14 cellular contexts compared by ENCODE assay signal in genomic region chr2:217946071-217946470, GRCh38. TPM values are rescaled to one million over a fixed set of nuclear protein-coding genes. Genes with fewer than 3 reads are reported as not detected.
A peak's percentile ranks its signal among the peaks of the same experiment; 100 is the strongest.
DNase-seq lines count a peak whose midpoint lies in the region; ATAC-seq and TF ChIP-seq lines count a peak whose summit lies in the region.
"Had no signal": no experiment of that assay in that cellular context is flagged by ENCODE, and none has a peak within 500 bp of the region (broad histone marks: within the 10 kb centered on the region; RNA-seq: fewer than 3 reads in every experiment).

No MANE protein-coding gene starts in this region.

- peaks cover 0 to 6% of the 10 kb centered on the region in 2 donors for H3K36me3 Mint-ChIP-seq in CD14-positive monocyte

- H3K4me1 Mint-ChIP-seq in CD14-positive monocyte = peaks cover 30% of the 10 kb centered on the region

- no peaks in the 10 kb centered on the region for H3K9me3 Mint-ChIP-seq in CD14-positive monocyte

- DNase-seq in CD14-positive monocyte (ENCODE audit: low spot score) = peak; percentile 9
- no peak for DNase-seq in esophagus muscularis mucosa (ENCODE audit: extremely low spot score)
- peak; percentile 42 for DNase-seq in osteoblast (ENCODE audit: insufficient read length, low spot score, missing footprints)
- DNase-seq in NCI-H2196 treated with DMSO at 0.1 percent for 48 hours (lab: John Stamatoyannopoulos, UW; ENCODE audit: unreplicated experiment) = no peak
- DNase-seq in foreskin fibroblast = no peak
- DNase-seq: DMS53, KBM-7, NCI-H1048, NCI-H2107, NCI-H748 treated with DMSO at 0.1 percent for 48 hours had no signal

- H3K9ac ChIP-seq in stomach smooth muscle (ENCODE audit: low read length in 2 of 2) = peak overlapping the region in 1 of 2 donors; percentile 49

- no peak for TF ChIP-seq POLR2A in esophagus muscularis mucosa (IDR thresholded peaks at IDR 0.05; ENCODE audit: low read depth)

- H4K20me1 ChIP-seq in osteoblast (ENCODE audit: insufficient read depth, low read length) = peaks cover 68% of the 10 kb centered on the region

- H3K27me3 ChIP-seq in esophagus muscularis mucosa (no peaks in the 10 kb centered on the region), osteoblast (ENCODE audit: insufficient read depth, low read length) (no peaks in the 10 kb centered on the region), stomach smooth muscle (ENCODE audit: control insufficient read depth in 1 of 2, insufficient read depth in 2 of 2, low read length in 2 of 2) (no peaks in the 10 kb centered on the region)

- intact Hi-C loops in CD14-positive monocyte (cut with micrococcal nuclease) (loop anchor here in 1 of 2 donors (5.0 kb wide), 1 partner anchor 39 kb away; no protein-coding TSS in a partner anchor), esophagus muscularis mucosa (cut with DNase I) (no loop called here)

- H3K9me3 ChIP-seq in esophagus muscularis mucosa = no peaks in the 10 kb centered on the region
- H3K9me3 ChIP-seq in osteoblast (ENCODE audit: low read depth, low read length) = no peaks in the 10 kb centered on the region
- no peaks in the 10 kb centered on the region for H3K9me3 ChIP-seq in stomach smooth muscle (ENCODE audit: control insufficient read depth in 2 of 2, low read length in 2 of 2)

- no peak overlapping the region for H3K4me2 ChIP-seq in osteoblast (ENCODE audit: insufficient read depth, low read length)

- peak overlapping the region in 1 of 7 donors; percentile 43 for H3K27ac Mint-ChIP-seq in CD14-positive monocyte

- H2AFZ ChIP-seq in osteoblast (ENCODE audit: low read length) = no peak overlapping the region

- no peak overlapping the region for H3K4me3 ChIP-seq in esophagus muscularis mucosa
- no peak overlapping the region for H3K4me3 ChIP-seq in osteoblast (ENCODE audit: insufficient read depth, low read length)
- no peak overlapping the region for H3K4me3 ChIP-seq in stomach smooth muscle (ENCODE audit: low read length in 2 of 2)
- H3K4me3 ChIP-seq in foreskin fibroblast (ENCODE audit: low read depth in 1 of 2, low read length in 2 of 2) = no peak overlapping the region

- 79% methylated on average over 6 of the region's 6 CpGs for WGBS in esophagus muscularis mucosa

- H3K27ac ChIP-seq in esophagus muscularis mucosa (replicated peaks in 1 of 4) (peak overlapping the region; percentile 89 to 98 (median 97)), osteoblast (ENCODE audit: low read depth, low read length) (no peak overlapping the region), stomach smooth muscle (ENCODE audit: low read length) (peak overlapping the region; percentile 62)
- H3K27ac ChIP-seq: HL-60 had no signal

- no peaks in the 10 kb centered on the region for H3K36me3 ChIP-seq in esophagus muscularis mucosa
- no peaks in the 10 kb centered on the region for H3K36me3 ChIP-seq in osteoblast (ENCODE audit: insufficient read depth, low read length)
- H3K36me3 ChIP-seq in stomach smooth muscle (ENCODE audit: control insufficient read depth in 2 of 2, insufficient read depth in 2 of 2, low read length in 2 of 2) = no peaks in the 10 kb centered on the region

- no peak for TF ChIP-seq EP300 in esophagus muscularis mucosa (IDR thresholded peaks at IDR 0.05)

- no peak overlapping the region for H3K4me3 Mint-ChIP-seq in CD14-positive monocyte

- peaks cover 32% of the 10 kb centered on the region for H3K79me2 ChIP-seq in osteoblast (ENCODE audit: insufficient read depth, low read length)

- ATAC-seq in GM21619 (IDR thresholded peaks at IDR 0.05; ENCODE audit: unreplicated experiment) (no peak), HG02840 (IDR thresholded peaks at IDR 0.05; ENCODE audit: low FRiP score, unreplicated experiment) (no peak)

- peaks cover 49 to 97% (median 94%) of the 10 kb centered on the region in 4 donors for H3K4me1 ChIP-seq in esophagus muscularis mucosa
- H3K4me1 ChIP-seq in osteoblast (ENCODE audit: insufficient read depth, low read length) = peaks cover 35% of the 10 kb centered on the region
- peaks cover 84% of the 10 kb centered on the region for H3K4me1 ChIP-seq in stomach smooth muscle (ENCODE audit: control insufficient read depth, insufficient read depth, low read length)

- TF ChIP-seq CTCF in CD14-positive monocyte (IDR thresholded peaks at IDR 0.05) (no peak), esophagus muscularis mucosa (IDR thresholded peaks at IDR 0.05) (no peak), osteoblast (IDR thresholded peaks at IDR 0.05; ENCODE audit: extremely low read depth, low read depth, low read length) (no peak), foreskin fibroblast (IDR thresholded peaks at IDR 0.05; ENCODE audit: low read depth, low read length) (no peak)

- peaks cover 1 to 10% (median 6%) of the 10 kb centered on the region in 3 donors for H3K27me3 Mint-ChIP-seq in CD14-positive monocyte (ENCODE audit: low read depth in 3 of 3)

RNA-seq across cellular contexts. Expression of gene TNS1, which starts 56.7 kb away (rescaled TPM):
- polyA plus RNA-seq in CD14-positive monocyte = 1 to 10 TPM in 1 of 2 donors, under 1 TPM in 1; 0.26 to 1.6 TPM
- 1,000 to 10,000 TPM; 1,001 to 2,170 (median 1,411) TPM for total RNA-seq in esophagus muscularis mucosa
- total RNA-seq in osteoblast = 45.7 and 48.9 TPM in 2 replicates

Comparison
In these comparisons a context has a peak if more than half of its experiments do, and no peak if none do; other contexts are left out.
1. DNase-seq: peak in CD14-positive monocyte (single experiment) and osteoblast (single experiment); none in esophagus muscularis mucosa (single experiment), NCI-H2196 treated with DMSO at 0.1 percent for 48 hours (single experiment) and foreskin fibroblast (0 of 2).
2. RNA of gene TNS1, which starts 56.7 kb away (total RNA-seq): 1,001 to 2,170 TPM in esophagus muscularis mucosa; 45.7 to 48.9 TPM in osteoblast; every median in the first group is over 10 times any median in the second.